1 cellular context compared by ENCODE assay signal in genomic region chr1:236795757-236796719, GRCh38.
TF ChIP-seq lines count a peak whose summit lies in the region.

No MANE protein-coding gene starts in this region.

TF ChIP-seq in HEK293, 187 proteins besides CTCF, POLR2A, EP300 and RAD21 (continued from another document):
- TF ChIP-seq ZBTB49 (tag by site-specific recombination; IDR thresholded peaks at IDR 0.05; ENCODE audit: low read depth): no peak
- no peak for TF ChIP-seq ZBTB7A (tag by site-specific recombination; IDR thresholded peaks at IDR 0.05; ENCODE audit: low read depth)
- TF ChIP-seq ZNF76 (tag by site-specific recombination; IDR thresholded peaks at IDR 0.05; ENCODE audit: borderline replicate concordance, low read depth): no peak
- TF ChIP-seq ZNF660 (tag by site-specific recombination; IDR thresholded peaks at IDR 0.05): peak; percentile 22; the same call in 1 of the 2 replicates
- no peak for TF ChIP-seq ZBTB1 (tag by site-specific recombination; IDR thresholded peaks at IDR 0.05)
- no peak for TF ChIP-seq GLIS1 (tag by site-specific recombination; IDR thresholded peaks at IDR 0.05)
- no peak for TF ChIP-seq ZNF404 (tag by site-specific recombination; IDR thresholded peaks at IDR 0.05)
- no peak for TF ChIP-seq ZBTB10 (tag by site-specific recombination; IDR thresholded peaks at IDR 0.05)
- 0 out of 2 replicates have a peak, but pooled peaks have one; percentile 35 for TF ChIP-seq GFI1B (tag by site-specific recombination; IDR thresholded peaks at IDR 0.05)
- TF ChIP-seq YY1 (tag by site-specific recombination; IDR thresholded peaks at IDR 0.05): no peak
- peak; percentile 62; the same call in 1 of the 2 replicates for TF ChIP-seq MZF1 (tag by site-specific recombination; IDR thresholded peaks at IDR 0.05; ENCODE audit: borderline replicate concordance)
- TF ChIP-seq ZNF707 (tag by site-specific recombination; IDR thresholded peaks at IDR 0.05): no peak
- peak; percentile 73; the same call in 1 of the 2 replicates for TF ChIP-seq TCF7L2 (IDR thresholded peaks at IDR 0.05; ENCODE audit: borderline replicate concordance, low read depth, low read length)
- TF ChIP-seq ZNF664 (tag by site-specific recombination; IDR thresholded peaks at IDR 0.05): peak; percentile 21; the same call in 1 of the 2 replicates
- no peak for TF ChIP-seq ZNF580 (tag by site-specific recombination; IDR thresholded peaks at IDR 0.05)
- TF ChIP-seq ZNF747 (tag by site-specific recombination; IDR thresholded peaks at IDR 0.05): no peak
- TF ChIP-seq ZNF791 (tag by site-specific recombination; IDR thresholded peaks at IDR 0.05): no peak
